ENCODE assay signal across 22 cellular contexts in the genomic region with DNA sequence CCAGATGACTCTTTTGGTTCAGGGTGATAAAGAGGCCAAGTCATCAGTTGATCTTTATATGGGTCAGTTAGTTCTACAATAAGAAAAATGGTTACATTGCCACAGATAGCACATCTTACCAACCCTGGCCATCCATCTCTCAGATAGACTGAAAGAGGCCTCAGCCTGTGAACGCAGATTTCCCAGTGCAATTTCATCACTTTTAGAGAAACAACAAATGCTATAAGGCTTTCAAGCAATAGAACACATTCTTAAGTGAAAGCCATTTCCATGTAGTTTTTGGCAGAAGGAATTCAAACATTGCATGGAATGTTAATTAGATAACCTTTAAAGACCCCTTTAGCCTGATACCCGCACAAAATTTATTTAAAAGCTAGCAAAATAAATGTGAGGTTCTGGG.
"Had no signal": no experiment of that assay in that cellular context is flagged by ENCODE, and none has a peak within 500 bp of the region (broad histone marks: within the 10 kb centered on the region; RNA-seq: fewer than 3 reads in every experiment).

No MANE protein-coding gene starts in this region.

- H3K4me3 ChIP-seq: adrenal gland, cardiac muscle cell, dorsolateral prefrontal cortex, gastroesophageal sphincter, heart left ventricle had no signal

- H3K4me1 Mint-ChIP-seq: natural killer cell had no signal

- H3K36me3 Mint-ChIP-seq: activated naive CD4-positive, alpha-beta T cell treated with anti-CD3 and anti-CD28 coated beads, Interleukin-2, amount 50 U/mL, for 72 hours; natural killer cell had no signal

- H3K27ac Mint-ChIP-seq: activated naive CD4-positive, alpha-beta T cell treated with anti-CD3 and anti-CD28 coated beads, Interleukin-2, amount 50 U/mL, for 72 hours; endodermal cell; natural killer cell had no signal

- H3K4me1 ChIP-seq: adrenal gland, gastroesophageal sphincter had no signal

- H3K27me3 ChIP-seq: adrenal gland, cardiac muscle cell, dorsolateral prefrontal cortex, gastroesophageal sphincter, heart left ventricle had no signal

- H3K36me3 ChIP-seq: adrenal gland, cardiac muscle cell, gastroesophageal sphincter, heart left ventricle, WERI-Rb-1 had no signal

- H3K9me3 Mint-ChIP-seq: endodermal cell had no signal

- H3K4me3 Mint-ChIP-seq: endodermal cell, natural killer cell had no signal

- H3K9me3 ChIP-seq: adrenal gland, gastroesophageal sphincter had no signal

- H3K27ac ChIP-seq: adrenal gland, cardiac muscle cell, dorsolateral prefrontal cortex, gastroesophageal sphincter, heart left ventricle, WERI-Rb-1 had no signal

- DNase-seq: activated CD4-positive, alpha-beta T cell treated with anti-CD3 and anti-CD28 coated beads, Interleukin-2, amount 50 U/mL, for 48 hours; activated gamma-delta T cell; adrenal gland; dorsolateral prefrontal cortex; endodermal cell; erythroblast; heart left ventricle; kidney glomerular epithelial cell; left ventricle myocardium superior; mesenchymal stem cell; natural killer cell; posterior cingulate gyrus; retina; stimulated activated CD4-positive, alpha-beta T cell treated with anti-CD3 and anti-CD28 coated beads, Interleukin-12 subunit alpha, Interleukin-12 subunit beta, amount 100 ng/mL, for 4 hours; stimulated activated CD4-positive, alpha-beta T cell treated with anti-CD3 and anti-CD28 coated beads, Interleukin-1b, Interleukin-23, amount 100 ng/mL, for 48 hours; stimulated activated CD8-positive, alpha-beta memory T cell treated with anti-CD3 and anti-CD28 coated beads, Interleukin-4, amount 100 ng/mL, for 48 hours; stimulated activated naive CD4-positive, alpha-beta T cell; T-helper 2 cell; WERI-Rb-1 had no signal
